ENCODE assay signal across 22 cellular contexts in the genomic region with DNA sequence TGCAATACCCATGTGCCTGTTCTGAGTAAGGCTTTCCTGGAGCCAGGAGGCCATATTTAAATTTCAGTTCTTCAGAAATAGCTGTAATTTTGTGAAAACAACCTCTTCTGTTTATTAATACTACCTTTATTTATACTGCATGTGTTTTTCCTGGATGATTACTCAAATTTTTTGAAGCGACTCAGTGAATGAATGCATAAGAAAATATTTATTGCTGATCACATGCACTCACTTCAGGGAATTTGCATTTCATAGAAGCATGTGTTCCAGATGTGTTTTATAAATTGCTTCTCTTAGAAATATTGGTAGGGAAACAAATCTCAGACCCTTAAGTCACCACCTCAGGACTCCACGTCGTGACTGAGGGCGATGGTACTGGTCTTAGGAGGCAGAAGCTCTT. TPM values are rescaled to one million over a fixed set of nuclear protein-coding genes. Genes with fewer than 3 reads are reported as not detected.
DNase-seq lines count a peak whose midpoint lies in the region; ATAC-seq, FAIRE-seq and TF ChIP-seq lines count a peak whose summit lies in the region.
"Had no signal": no experiment of that assay in that cellular context is flagged by ENCODE, and none has a peak within 500 bp of the region (broad histone marks: within the 10 kb centered on the region; RNA-seq: fewer than 3 reads in every experiment).

No MANE protein-coding gene starts in this region.

- H3K27me3 ChIP-seq in ACC112 (ENCODE audit: insufficient read depth, low read length): no peaks in the 10 kb centered on the region
- H3K27me3 ChIP-seq in GM23248 (replicated peaks; ENCODE audit: insufficient read depth): no peaks in the 10 kb centered on the region
- no peaks in the 10 kb centered on the region for H3K27me3 ChIP-seq in hepatocyte

- peaks cover 18% of the 10 kb centered on the region for H3K4me1 ChIP-seq in ACC112 (ENCODE audit: control insufficient read depth, insufficient read depth, low read length, unreplicated experiment)
- peaks cover 29% of the 10 kb centered on the region for H3K4me1 ChIP-seq in GM23248 (ENCODE audit: insufficient read depth)
- no peaks in the 10 kb centered on the region for H3K4me1 ChIP-seq in hepatocyte (ENCODE audit: insufficient read depth)
- H3K4me1 ChIP-seq: Caco-2 had no signal

- H3K36me3 Mint-ChIP-seq in nephron (ENCODE audit: low read depth): peaks cover 7% of the 10 kb centered on the region
- no peaks in the 10 kb centered on the region for H3K36me3 Mint-ChIP-seq in activated CD8-positive, alpha-beta memory T cell treated with anti-CD3 and anti-CD28 coated beads, Interleukin-2, amount 10 ng/mL, durations not matched to agents 7 days and 5 days
- H3K36me3 Mint-ChIP-seq: CD8-positive, alpha-beta T cell had no signal

- no peaks in the 10 kb centered on the region for H3K79me2 ChIP-seq in ACC112 (ENCODE audit: control insufficient read depth, insufficient read depth, low read length, unreplicated experiment)
- no peaks in the 10 kb centered on the region for H3K79me2 ChIP-seq in GM23248 (ENCODE audit: insufficient read depth)
- H3K79me2 ChIP-seq in hepatocyte: no peaks in the 10 kb centered on the region

- H3K4me2 ChIP-seq in GM23248 (ENCODE audit: unreplicated experiment): peak overlapping the region; percentile 34
- no peak overlapping the region for H3K4me2 ChIP-seq in hepatocyte
- H3K4me2 ChIP-seq: PC-9 had no signal

- no peaks in the 10 kb centered on the region for H3K9me3 ChIP-seq in GM23248 (ENCODE audit: low read depth)
- H3K9me3 ChIP-seq in hepatocyte (ENCODE audit: low read depth): no peaks in the 10 kb centered on the region
- H3K9me3 ChIP-seq: Caco-2 had no signal

- no peak for TF ChIP-seq CTCF in nephron (IDR thresholded peaks at IDR 0.05; ENCODE audit: unreplicated experiment in 3 of 3)
- TF ChIP-seq CTCF in hepatocyte (IDR thresholded peaks at IDR 0.05; ENCODE audit: poor library complexity): no peak

- peak overlapping the region; percentile 13 for H2AFZ ChIP-seq in ACC112 (ENCODE audit: low read length, unreplicated experiment)
- H2AFZ ChIP-seq in GM23248: peak overlapping the region; percentile 48
- no peak overlapping the region for H2AFZ ChIP-seq in hepatocyte
- H2AFZ ChIP-seq: PC-9 had no signal

- no peak overlapping the region for H3K9ac ChIP-seq in GM23248

- no peaks in the 10 kb centered on the region for H3K9me2 ChIP-seq in GM23248 (ENCODE audit: insufficient read depth)
- no peaks in the 10 kb centered on the region for H3K9me2 ChIP-seq in hepatocyte (replicated peaks; ENCODE audit: insufficient read depth)

- no peak overlapping the region for H3K4me3 Mint-ChIP-seq in nephron
- no peak overlapping the region for H3K4me3 Mint-ChIP-seq in activated CD8-positive, alpha-beta memory T cell treated with anti-CD3 and anti-CD28 coated beads, Interleukin-2, amount 10 ng/mL, durations not matched to agents 7 days and 5 days
- H3K4me3 Mint-ChIP-seq: CD8-positive, alpha-beta T cell had no signal

- H3F3A ChIP-seq in GM23248 (ENCODE audit: insufficient read depth): peaks cover 26% of the 10 kb centered on the region

- CTCF ChIA-PET in activated CD8-positive, alpha-beta memory T cell treated with anti-CD3 and anti-CD28 coated beads, Interleukin-2, amount 10 ng/mL, durations not matched to agents 7 days and 5 days (lab: Charles Lee): no interaction called here

- ATAC-seq in HG03378 (IDR thresholded peaks at IDR 0.05; ENCODE audit: unreplicated experiment): no peak
- no peak for ATAC-seq in activated CD8-positive, alpha-beta memory T cell treated with anti-CD3 and anti-CD28 coated beads, Interleukin-2, amount 10 ng/mL, durations not matched to agents 7 days and 5 days
- ATAC-seq: CD8-positive, alpha-beta T cell had no signal

- no peaks in the 10 kb centered on the region for H3K27me3 Mint-ChIP-seq in nephron (ENCODE audit: low read depth)
- H3K27me3 Mint-ChIP-seq in activated CD8-positive, alpha-beta memory T cell treated with anti-CD3 and anti-CD28 coated beads, Interleukin-2, amount 10 ng/mL, durations not matched to agents 7 days and 5 days: no peaks in the 10 kb centered on the region

- no peaks in the 10 kb centered on the region for H4K20me1 ChIP-seq in GM23248 (ENCODE audit: insufficient read depth)
- no peaks in the 10 kb centered on the region for H4K20me1 ChIP-seq in hepatocyte (ENCODE audit: insufficient read depth, poor library complexity, severe bottlenecking)

- peak; percentile 38 for DNase-seq in GM23248
- peak; percentile 52 for DNase-seq in fibroblast of gingiva (ENCODE audit: low read depth)
- DNase-seq in frontal cortex (ENCODE audit: low spot score in 2 of 2): no peak
- no peak for DNase-seq in activated CD8-positive, alpha-beta memory T cell treated with anti-CD3 and anti-CD28 coated beads, Interleukin-2, amount 10 ng/mL, durations not matched to agents 7 days and 5 days
- DNase-seq in hepatocyte (ENCODE audit: low spot score): no peak
- DNase-seq: 8988T; Caco-2; CD8-positive, alpha-beta T cell; DMS79; KBM-7; NCI-H1105; NCI-H1436 treated with DMSO at 0.1 percent for 48 hours; NCI-H187 treated with DMSO at 0.1 percent for 48 hours; NCI-H446 treated with DMSO at 0.1 percent for 48 hours; PC-9; SHP77 had no signal

- H3K36me3 ChIP-seq in ACC112 (ENCODE audit: insufficient read depth, low read length) (no peaks in the 10 kb centered on the region), GM23248 (ENCODE audit: low read depth) (no peaks in the 10 kb centered on the region), hepatocyte (replicated peaks; ENCODE audit: insufficient read depth, low read depth) (no peaks in the 10 kb centered on the region)

- no peak overlapping the region for H3K27ac ChIP-seq in ACC112 (ENCODE audit: low read depth, low read length)
- no peak overlapping the region; the same call in 1 of the 2 replicates for H3K27ac ChIP-seq in GM23248
- H3K27ac ChIP-seq in hepatocyte: no peak overlapping the region
- H3K27ac ChIP-seq: C4-2B, PC-9 had no signal

- 76 to 78% methylated on average over 4 of the region's 4 CpGs for whole genome bisulfite sequencing in GM23248 (ENCODE audit: low coverage in 1 of 2, low lambda C conversion rate in 2 of 2, missing lambda C conversion rate in 2 of 2), 2 experiments
- WGBS in hepatocyte (ENCODE audit: low lambda C conversion rate, missing lambda C conversion rate): 94% methylated on average over 4 of the region's 4 CpGs

- peak overlapping the region; percentile 20 to 72 (median 37) for H3K27ac Mint-ChIP-seq in nephron
- H3K27ac Mint-ChIP-seq in activated CD8-positive, alpha-beta memory T cell treated with anti-CD3 and anti-CD28 coated beads, Interleukin-2, amount 10 ng/mL, durations not matched to agents 7 days and 5 days: no peak overlapping the region
- H3K27ac Mint-ChIP-seq: CD8-positive, alpha-beta T cell had no signal

- no peak for FAIRE-seq in frontal cortex (lab: Jason Lieb, UNC)
- FAIRE-seq: GM12892, HTR-8/SVneo had no signal

- H3K4me3 ChIP-seq in ACC112 (ENCODE audit: low read depth, low read length): no peak overlapping the region
- H3K4me3 ChIP-seq in GM23248: no peak overlapping the region
- H3K4me3 ChIP-seq in hepatocyte: no peak overlapping the region
- H3K4me3 ChIP-seq: PC-9 had no signal

- in situ Hi-C loops in GM23248 (cut with MboI): no loop called here

- peaks cover 15% of the 10 kb centered on the region for H3K9me3 Mint-ChIP-seq in nephron
- no peaks in the 10 kb centered on the region for H3K9me3 Mint-ChIP-seq in activated CD8-positive, alpha-beta memory T cell treated with anti-CD3 and anti-CD28 coated beads, Interleukin-2, amount 10 ng/mL, durations not matched to agents 7 days and 5 days (ENCODE audit: low read depth)

- H3K4me1 Mint-ChIP-seq in nephron: peaks cover 39% of the 10 kb centered on the region
- no peaks in the 10 kb centered on the region for H3K4me1 Mint-ChIP-seq in activated CD8-positive, alpha-beta memory T cell treated with anti-CD3 and anti-CD28 coated beads, Interleukin-2, amount 10 ng/mL, durations not matched to agents 7 days and 5 days

RNA-seq across cellular contexts. Expression of a gene that starts 21.8 kb away (rescaled TPM):
- 432 and 441 TPM in 2 replicates for total RNA-seq in GM23248 (2014; rRNA removed; shearing (Covaris generic))
- polyA plus RNA-seq in GM23248 (2016; fragmentation: Nextera tagmentation; extraction: Ambion mirVana): 483 and 504 TPM in 2 replicates
- total RNA-seq in frontal cortex: 41.6 TPM
- total RNA-seq in activated CD8-positive, alpha-beta memory T cell treated with anti-CD3 and anti-CD28 coated beads, Interleukin-2, amount 10 ng/mL, durations not matched to agents 7 days and 5 days: not detected
- 1,789 and 1,996 TPM in 2 replicates for total RNA-seq in hepatocyte
- polyA plus RNA-seq in hepatocyte: 2,382 and 2,576 TPM in 2 replicates
- total RNA-seq: CD8-positive, alpha-beta T cell; PC-9 had no signal

Comparison
In these comparisons a context has a peak if more than half of its experiments do, and no peak if none do; other contexts are left out.
1. DNase-seq: peak in GM23248 (single experiment) and fibroblast of gingiva (single experiment); none in frontal cortex (0 of 2), activated CD8-positive, alpha-beta memory T cell treated with anti-CD3 and anti-CD28 coated beads, Interleukin-2, amount 10 ng/mL, durations not matched to agents 7 days and 5 days (single experiment) and hepatocyte (single experiment).
2. RNA of a gene that starts 21.8 kb away (total RNA-seq): 1,789 to 1,996 TPM in hepatocyte, 432 to 441 TPM in GM23248 and 41.6 TPM in frontal cortex (single experiment); not detected in activated CD8-positive, alpha-beta memory T cell treated with anti-CD3 and anti-CD28 coated beads, Interleukin-2, amount 10 ng/mL, durations not matched to agents 7 days and 5 days; every median in the first group is over 10 times any median in the second.